ENCODE assay signal across 27 cellular contexts in genomic region chr4:26004290-26004689, GRCh38.
"Had no signal": no experiment of that assay in that cellular context is flagged by ENCODE, and none has a peak within 500 bp of the region (broad histone marks: within the 10 kb centered on the region; RNA-seq: fewer than 3 reads in every experiment).

No MANE protein-coding gene starts in this region.

- H3K9me3 Mint-ChIP-seq: stimulated activated naive CD8-positive, alpha-beta T cell treated with anti-CD3 and anti-CD28 coated beads, Interleukin-15, Interleukin-2, amounts not matched to agents 100 ng/mL and 50 ng/mL, for 24 hours had no signal

- H3K27me3 ChIP-seq: pancreas, right lobe of liver, sigmoid colon, stomach, thyroid gland, tibial nerve, upper lobe of left lung, vagina had no signal

- DNase-seq: nephron progenitor cell; nucleus accumbens; pancreas; psoas muscle; right cardiac atrium; right lobe of liver; sigmoid colon; small intestine; stimulated activated CD4-positive, alpha-beta T cell treated with anti-CD3 and anti-CD28 coated beads, Interleukin-15, amount 100 ng/mL, for 24 hours; stimulated activated CD4-positive, alpha-beta T cell treated with anti-CD3 and anti-CD28 coated beads, Interleukin-2, amount 100 ng/mL, for 24 hours; stimulated activated CD4-positive, alpha-beta T cell treated with anti-CD3 and anti-CD28 coated beads, Interleukin-2, amount 100 ng/mL, for 48 hours; stimulated activated CD4-positive, alpha-beta T cell treated with anti-CD3 and anti-CD28 coated beads, Interleukin-4, amount 100 ng/mL, for 24 hours; stimulated activated naive B cell treated with anti-CD40 and anti-IgM and Interleukin-4, amounts not matched to agents 10 μg/mL and 1 μg/mL and 100 μg/mL, for 72 hours; stimulated activated naive CD4-positive, alpha-beta T cell treated with Interleukin-2 at 50 U/mL for 16 hours; stomach; thyroid gland; trophoblast cell; upper lobe of left lung had no signal

- H3K4me1 ChIP-seq: psoas muscle, right lobe of liver, sigmoid colon, stomach, thyroid gland, tibial nerve, upper lobe of left lung, vagina had no signal

- H3K4me3 Mint-ChIP-seq: natural killer cell treated with Interleukin-12 subunit alpha and Interleukin-12 subunit beta and Interleukin-15 and Interleukin-18, amount 100 ng/mL, for 72 hours; nephron progenitor cell; neural crest cell; stimulated activated effector memory CD8-positive, alpha-beta T cell treated with anti-CD3 and anti-CD28 coated beads, Interleukin-12 subunit alpha, Interleukin-12 subunit beta, amount 100 ng/mL, for 72 hours; stimulated activated naive B cell treated with anti-CD40 and anti-IgM and Interleukin-4, amounts not matched to agents 10 μg/mL and 1 μg/mL and 100 μg/mL, for 72 hours; stimulated activated naive CD8-positive, alpha-beta T cell treated with anti-CD3 and anti-CD28 coated beads, Interleukin-15, Interleukin-2, amounts not matched to agents 100 ng/mL and 50 ng/mL, for 24 hours had no signal

- ATAC-seq: natural killer cell treated with Interleukin-12 subunit alpha and Interleukin-12 subunit beta and Interleukin-15 and Interleukin-18, amount 100 ng/mL, for 72 hours; pancreas; psoas muscle; right cardiac atrium; right lobe of liver; stimulated activated effector memory CD8-positive, alpha-beta T cell treated with anti-CD3 and anti-CD28 coated beads, Interleukin-12 subunit alpha, Interleukin-12 subunit beta, amount 100 ng/mL, for 72 hours; stimulated activated naive B cell treated with anti-CD40 and anti-IgM and Interleukin-4, amounts not matched to agents 10 μg/mL and 1 μg/mL and 100 μg/mL, for 72 hours had no signal

- FAIRE-seq: pancreas, small intestine, urothelium cell line had no signal

- H3K27ac Mint-ChIP-seq: natural killer cell treated with Interleukin-12 subunit alpha and Interleukin-12 subunit beta and Interleukin-15 and Interleukin-18, amount 100 ng/mL, for 72 hours; nephron progenitor cell; stimulated activated effector memory CD8-positive, alpha-beta T cell treated with anti-CD3 and anti-CD28 coated beads, Interleukin-12 subunit alpha, Interleukin-12 subunit beta, amount 100 ng/mL, for 72 hours; stimulated activated naive B cell treated with anti-CD40 and anti-IgM and Interleukin-4, amounts not matched to agents 10 μg/mL and 1 μg/mL and 100 μg/mL, for 72 hours; stimulated activated naive CD8-positive, alpha-beta T cell treated with anti-CD3 and anti-CD28 coated beads, Interleukin-15, Interleukin-2, amounts not matched to agents 100 ng/mL and 50 ng/mL, for 24 hours had no signal

- H3K36me3 ChIP-seq: neutrophil, pancreas, right lobe of liver, sigmoid colon, stomach, thoracic aorta, thyroid gland, tibial nerve, upper lobe of left lung, vagina had no signal

- H3K4me1 Mint-ChIP-seq: stimulated activated effector memory CD8-positive, alpha-beta T cell treated with anti-CD3 and anti-CD28 coated beads, Interleukin-12 subunit alpha, Interleukin-12 subunit beta, amount 100 ng/mL, for 72 hours; stimulated activated naive B cell treated with anti-CD40 and anti-IgM and Interleukin-4, amounts not matched to agents 10 μg/mL and 1 μg/mL and 100 μg/mL, for 72 hours had no signal

- H3K9me3 ChIP-seq: neutrophil, pancreas, sigmoid colon, thyroid gland, vagina had no signal

- H3K27ac ChIP-seq: neutrophil, pancreas, psoas muscle, right lobe of liver, sigmoid colon, stomach, thoracic aorta, thyroid gland, tibial nerve, upper lobe of left lung, vagina had no signal

- H3K4me3 ChIP-seq: pancreas, psoas muscle, right lobe of liver, sigmoid colon, stomach, thoracic aorta, thyroid gland, tibial nerve, upper lobe of left lung, vagina had no signal
